Comparison of ENCODE assay signal across 10 cellular contexts in the genomic region with DNA sequence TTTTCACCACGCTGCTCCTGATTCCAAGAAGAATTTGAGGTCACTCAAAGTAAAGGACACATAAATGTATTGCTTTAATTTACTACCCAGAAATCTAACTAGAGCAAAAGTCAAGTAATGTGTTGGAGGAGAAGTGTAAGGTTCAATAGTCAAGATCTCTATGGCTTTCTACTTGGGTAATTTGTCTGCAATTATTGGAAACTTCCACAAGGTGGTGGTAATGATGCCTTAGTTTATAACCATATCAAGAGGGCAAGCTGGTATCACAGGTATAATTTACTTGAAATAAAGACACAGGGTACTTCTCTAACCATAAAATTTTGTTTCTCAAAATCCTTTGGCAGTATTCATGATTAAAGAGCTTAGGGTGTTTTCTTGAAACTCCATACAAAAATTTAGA. TPM values are rescaled to one million over a fixed set of nuclear protein-coding genes. Genes with fewer than 3 reads are reported as not detected.
DNase-seq lines count a peak whose midpoint lies in the region; ATAC-seq and TF ChIP-seq lines count a peak whose summit lies in the region.
"Had no signal": no experiment of that assay in that cellular context is flagged by ENCODE, and none has a peak within 500 bp of the region (broad histone marks: within the 10 kb centered on the region; RNA-seq: fewer than 3 reads in every experiment).

No MANE protein-coding gene starts in this region.

- H3K9ac ChIP-seq in H9 (ENCODE audit: extremely low read depth, insufficient read length, low read length), result no peak overlapping the region

- H3K27me3 ChIP-seq in H9 (ENCODE audit: insufficient read depth, low read length), result no peaks in the 10 kb centered on the region; the same call in 1 of the 2 replicates
- H3K27me3 ChIP-seq in PC-9 (ENCODE audit: insufficient read depth, low read depth), result no peaks in the 10 kb centered on the region
- H3K27me3 ChIP-seq in foreskin keratinocyte, result no peaks in the 10 kb centered on the region

- BruUV-seq in PC-9 (replicated peaks; lab: Mats Ljungman, UMichigan), result no TSS peak

- H2AK5ac ChIP-seq in H9 (ENCODE audit: insufficient read length, low read length), result no peak overlapping the region

- H3K79me2 ChIP-seq in H9 (ENCODE audit: insufficient read depth, low read length) (no peaks in the 10 kb centered on the region), PC-9 (ENCODE audit: low read depth) (no peaks in the 10 kb centered on the region)

- no peak overlapping the region for H3K27ac Mint-ChIP-seq in H9

- H2BK120ac ChIP-seq in H9 (ENCODE audit: low read depth, low read length, poor library complexity, severe bottlenecking), result no peak overlapping the region

- H3K4me1 ChIP-seq in H9 (ENCODE audit: insufficient read depth, low read length) (no peaks in the 10 kb centered on the region), PC-9 (replicated peaks; ENCODE audit: insufficient read depth) (no peaks in the 10 kb centered on the region), foreskin keratinocyte (no peaks in the 10 kb centered on the region)

- H4K5ac ChIP-seq in H9 (ENCODE audit: insufficient read length, low read depth, low read length), result no peak overlapping the region

- intact Hi-C loops in PC-9 (cut with micrococcal nuclease; ENCODE audit: unreplicated experiment), result no loop called here

- no peak overlapping the region for H3K23ac ChIP-seq in H9 (ENCODE audit: insufficient read length, low read depth, low read length)

- CTCF ChIA-PET in PC-9 (lab: Charles Lee), result interaction anchor here (0.6 kb wide), 1 partner anchor 437 kb away, joined by 3 read pairs; no protein-coding TSS in a partner anchor

- H3K36me3 ChIP-seq in PC-9 (ENCODE audit: low read depth), result no peaks in the 10 kb centered on the region

- H2BK20ac ChIP-seq in H9 (ENCODE audit: low read depth, low read length, poor library complexity, severe bottlenecking), result no peak overlapping the region

- POLR2A ChIA-PET in PC-9 (lab: Charles Lee; ENCODE audit: unreplicated experiment), result no interaction called here

- no peak overlapping the region for H3K4me3 ChIP-seq in PC-9
- H3K4me3 ChIP-seq: skin epidermis had no signal

- no peaks in the 10 kb centered on the region for H3K9me2 ChIP-seq in PC-9 (ENCODE audit: insufficient read depth)

- H3K27me3 Mint-ChIP-seq in H9 (ENCODE audit: low read depth), result peaks cover 1% of the 10 kb centered on the region; the same call in 1 of the 2 replicates
- H3K27me3 Mint-ChIP-seq in activated T-cell treated with anti-CD3 and anti-CD28 coated beads, Interleukin-2, amount 50 U/mL, for 4 hours (ENCODE audit: low read depth), result no peaks in the 10 kb centered on the region

- H3K36me3 Mint-ChIP-seq in H9 (ENCODE audit: insufficient read depth in 1 of 3, low read depth in 3 of 3), result no peaks in the 10 kb centered on the region
- no peaks in the 10 kb centered on the region for H3K36me3 Mint-ChIP-seq in activated T-cell treated with anti-CD3 and anti-CD28 coated beads, Interleukin-2, amount 50 U/mL, for 4 hours (ENCODE audit: insufficient read depth)

- no peak overlapping the region for H3K4ac ChIP-seq in H9 (ENCODE audit: low read depth, low read length)

- H3K18ac ChIP-seq in H9 (ENCODE audit: insufficient read length, low read depth, low read length), result no peak overlapping the region

- no peak overlapping the region for H2BK5ac ChIP-seq in H9 (ENCODE audit: insufficient read length, low read length)

- no peaks in the 10 kb centered on the region for H3F3A ChIP-seq in PC-9 (ENCODE audit: insufficient read depth, low read depth)

- no peak overlapping the region for H3T11ph ChIP-seq in H9 (ENCODE audit: low read length)

- no peaks in the 10 kb centered on the region for H4K20me1 ChIP-seq in H9 (ENCODE audit: control insufficient read depth, insufficient read depth, insufficient read length)
- H4K20me1 ChIP-seq in PC-9 (ENCODE audit: insufficient read depth), result no peaks in the 10 kb centered on the region

- no peak overlapping the region for H3K14ac ChIP-seq in H9 (ENCODE audit: insufficient read depth, low read length)

- H3K9me3 ChIP-seq in H9 (ENCODE audit: control insufficient read depth, low read depth, low read length) (peaks cover 38% of the 10 kb centered on the region), PC-9 (ENCODE audit: insufficient read depth, low read depth) (no peaks in the 10 kb centered on the region)

- WGBS in H9 (ENCODE audit: extremely low coverage, insufficient read length, low lambda C conversion rate), result no CpG with 5 or more reads among the region's 1 CpG

- H2AFZ ChIP-seq in H9 (ENCODE audit: low read length) (no peak overlapping the region), PC-9 (no peak overlapping the region)

- H2BK15ac ChIP-seq in H9 (ENCODE audit: low read depth, low read length), result no peak overlapping the region

- no peak overlapping the region for H2BK12ac ChIP-seq in H9 (ENCODE audit: insufficient read length, low read depth, low read length)

- H3K4me2 ChIP-seq in H9 (ENCODE audit: insufficient read depth, insufficient read length, low read length) (no peak overlapping the region), PC-9 (no peak overlapping the region)

- no peak overlapping the region for H4K91ac ChIP-seq in H9 (ENCODE audit: insufficient read length, low read depth, low read length)

- H3K23me2 ChIP-seq in H9 (ENCODE audit: insufficient read length, low read depth, low read length, poor library complexity, severe bottlenecking), result no peaks in the 10 kb centered on the region

- ATAC-seq in foreskin keratinocyte, result no peak
- no peak for ATAC-seq in GM21619 (IDR thresholded peaks at IDR 0.05; ENCODE audit: unreplicated experiment)
- ATAC-seq in activated T-cell treated with anti-CD3 and anti-CD28 coated beads, Interleukin-2, amount 50 U/mL, for 4 hours, result no peak

- DNase-seq in CMK (ENCODE audit: low read depth) (peak; percentile 14), H9 (no peak), PC-9 (no peak), foreskin keratinocyte (no peak), D341Med (ENCODE audit: low spot score) (no peak), NCI-H2107 treated with DMSO at 0.1 percent for 48 hours (lab: John Stamatoyannopoulos, UW; ENCODE audit: unreplicated experiment) (no peak)
- DNase-seq in activated T-cell treated with anti-CD3 and anti-CD28 coated beads, Interleukin-2, amount 50 U/mL, for 4 hours, result no peak
- DNase-seq: midbrain had no signal

- H3K9me3 Mint-ChIP-seq in H9, result peaks cover 2 to 62% of the 10 kb centered on the region in 2 experiments; a peak in 4 of 5 replicates
- no peaks in the 10 kb centered on the region for H3K9me3 Mint-ChIP-seq in activated T-cell treated with anti-CD3 and anti-CD28 coated beads, Interleukin-2, amount 50 U/mL, for 4 hours

- H4K8ac ChIP-seq in H9 (replicated peaks; ENCODE audit: insufficient read length, low read depth, low read length), result no peak overlapping the region

- no peak overlapping the region for H3K4me3 Mint-ChIP-seq in H9
- H3K4me3 Mint-ChIP-seq in activated T-cell treated with anti-CD3 and anti-CD28 coated beads, Interleukin-2, amount 50 U/mL, for 4 hours, result no peak overlapping the region

- H3K4me1 Mint-ChIP-seq in H9, result peaks cover 4 to 7% of the 10 kb centered on the region in 2 experiments; a peak in 3 of 4 replicates
- no peaks in the 10 kb centered on the region for H3K4me1 Mint-ChIP-seq in activated T-cell treated with anti-CD3 and anti-CD28 coated beads, Interleukin-2, amount 50 U/mL, for 4 hours (ENCODE audit: low read depth)

- TF ChIP-seq CTCF in H9 (conservative IDR thresholded peaks at IDR 0.05), result peak; percentile 60
- TF ChIP-seq CTCF in PC-9 (conservative IDR thresholded peaks at IDR 0.05), result peak; percentile 48
- peak; percentile 22 for TF ChIP-seq CTCF in foreskin keratinocyte (conservative IDR thresholded peaks at IDR 0.05)

- H3K27ac ChIP-seq in H9 (ENCODE audit: insufficient read length, low read depth, low read length) (no peak overlapping the region), PC-9 (no peak overlapping the region), foreskin keratinocyte (no peak overlapping the region)
- H3K27ac ChIP-seq: skin epidermis had no signal

- H3K56ac ChIP-seq in H9 (ENCODE audit: insufficient read length, low read depth, low read length), result no peak overlapping the region

- no peaks in the 10 kb centered on the region for H3K79me1 ChIP-seq in H9 (ENCODE audit: insufficient read depth, low read depth, low read length, poor library complexity, severe bottlenecking)

RNA-seq across cellular contexts. Expression of a gene that starts 10.2 kb away (rescaled TPM):
- total RNA-seq in H9 (2021) (1.4 and 2.4 TPM in 2 replicates), PC-9 (2021) (not detected in 2 replicates), foreskin keratinocyte (not detected in 2 replicates)
- polyA plus RNA-seq in foreskin keratinocyte, result not detected in 2 replicates
- not detected for total RNA-seq in activated T-cell treated with anti-CD3 and anti-CD28 coated beads, Interleukin-2, amount 50 U/mL, for 4 hours
